In the genomic region with DNA sequence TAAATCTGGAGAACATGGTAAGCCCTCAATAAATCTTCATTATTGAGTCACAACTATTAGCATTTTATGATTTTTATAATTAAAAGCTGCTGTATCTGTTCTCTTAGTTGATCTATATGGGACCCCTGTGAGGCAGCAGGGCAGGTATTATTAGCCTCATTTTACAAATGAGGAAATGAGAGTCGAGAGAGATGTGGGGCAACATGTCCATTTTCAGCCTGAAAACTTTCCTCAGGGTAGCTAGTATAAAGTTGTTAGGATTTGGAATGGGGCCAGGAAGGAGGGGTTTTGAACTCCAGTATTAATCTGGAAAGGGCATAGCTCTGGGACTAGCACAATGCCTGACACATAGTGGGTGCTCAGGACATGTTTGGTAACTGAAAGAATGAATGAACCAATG, we compare ENCODE assay signal across 20 cellular contexts.
"Had no signal": no experiment of that assay in that cellular context is flagged by ENCODE, and none has a peak within 500 bp of the region (broad histone marks: within the 10 kb centered on the region; RNA-seq: fewer than 3 reads in every experiment).

No MANE protein-coding gene starts in this region.

- H3K9me3 ChIP-seq: adrenal gland, SJCRH30, SK-N-SH had no signal

- H3K36me3 ChIP-seq: adrenal gland, SJCRH30, WERI-Rb-1 had no signal

- H3K4me3 ChIP-seq: adrenal gland, SJCRH30 had no signal

- ATAC-seq: activated CD8-positive, alpha-beta T cell treated with anti-CD3 and anti-CD28 coated beads, Interleukin-2, amount 10 ng/mL, durations not matched to agents 7 days and 5 days had no signal

- H3K27ac ChIP-seq: adrenal gland, RWPE1, SJCRH30, WERI-Rb-1 had no signal

- H3K4me1 ChIP-seq: adrenal gland, SJCRH30 had no signal

- H3K27me3 ChIP-seq: SJCRH30 had no signal

- DNase-seq: activated CD4-positive, alpha-beta T cell treated with anti-CD3 and anti-CD28 coated beads for 48 hours; activated CD4-positive, alpha-beta T cell treated with anti-CD3 and anti-CD28 coated beads, Interleukin-2, amount 50 U/mL, for 4 hours; activated CD8-positive, alpha-beta memory T cell treated with anti-CD3 and anti-CD28 coated beads, Interleukin-2, amount 50 U/mL, for 48 hours; activated CD8-positive, alpha-beta T cell treated with anti-CD3 and anti-CD28 coated beads, Interleukin-2, amount 10 ng/mL, durations not matched to agents 7 days and 5 days; activated naive CD4-positive, alpha-beta T cell treated with anti-CD3 and anti-CD28 coated beads, Interleukin-2, amount 50 U/mL, for 16 hours; activated naive CD8-positive, alpha-beta T cell treated with anti-CD3 and anti-CD28 coated beads, Interleukin-2, amount 10 ng/mL, durations not matched to agents 7 days and 5 days; activated T-cell treated with anti-CD3 and anti-CD28 coated beads, Interleukin-2, amount 50 U/mL, for 1 hour; adrenal gland; anterior cingulate cortex; NCI-H1105 treated with DMSO at 0.1 percent for 48 hours; NCI-H1436 treated with DMSO at 0.1 percent for 48 hours; NCI-H187; NCI-H2081; NCI-H510A treated with DMSO at 0.1 percent for 48 hours; Right ventricle myocardium superior; SJCRH30; SK-N-SH; T-helper 1 cell; WERI-Rb-1 had no signal
